In genomic region chr1:96416111-96416595, GRCh38 we compare ENCODE assay signal across 10 cellular contexts.
DNase-seq lines count a peak whose midpoint lies in the region; ATAC-seq, FAIRE-seq and TF ChIP-seq lines count a peak whose summit lies in the region.
"Had no signal": no experiment of that assay in that cellular context is flagged by ENCODE, and none has a peak within 500 bp of the region (broad histone marks: within the 10 kb centered on the region; RNA-seq: fewer than 3 reads in every experiment).

No MANE protein-coding gene starts in this region.

- in situ Hi-C loops in astrocyte of the cerebellum (cut with HindIII; ENCODE audit: low sequenced_read_pairs), result no loop called here

- ATAC-seq in left cardiac atrium (peak; percentile 88 to 94), GM18520 (IDR thresholded peaks at IDR 0.05; ENCODE audit: unreplicated experiment) (no peak)
- ATAC-seq: left colon had no signal

- no peak overlapping the region for H3K4me3 ChIP-seq in astrocyte of the cerebellum (ENCODE audit: low read depth, low read length)

- TF ChIP-seq CTCF in astrocyte of the cerebellum (IDR thresholded peaks at IDR 0.05; ENCODE audit: low read depth, low read length, missing control alignments) (no peak), D721Med (IDR thresholded peaks at IDR 0.05; ENCODE audit: insufficient read depth, missing control alignments) (no peak)

- no peak for FAIRE-seq in D721Med (lab: Jason Lieb, UNC)

- peak; percentile 65 for DNase-seq in HK-2 (ENCODE audit: unreplicated experiment)
- DNase-seq in astrocyte of the cerebellum (ENCODE audit: low read depth), result peak; percentile 97
- peak; percentile 47 for DNase-seq in left cardiac atrium
- peak; percentile 35 for DNase-seq in smooth muscle cell of the brain vasculature (ENCODE audit: low read depth, low spot score)
- DNase-seq in D721Med (ENCODE audit: insufficient read length, low spot score), result no peak
- no peak for DNase-seq in activated CD8-positive, alpha-beta memory T cell treated with anti-CD3 and anti-CD28 coated beads, Interleukin-2, amount 50 U/mL, for 48 hours
- DNase-seq in HuH-7 (ENCODE audit: low spot score), result no peak
- DNase-seq: activated gamma-delta T cell treated with Interleukin-2 at 50 U/mL for 16 hours had no signal

- intact Hi-C loops in left cardiac atrium (cut with DNase I), result no loop called here

Comparison
In these comparisons a context has a peak if more than half of its experiments do, and no peak if none do; other contexts are left out.
1. DNase-seq: peak in HK-2 (single experiment), astrocyte of the cerebellum (single experiment), left cardiac atrium (single experiment) and smooth muscle cell of the brain vasculature (single experiment); none in D721Med (single experiment), activated CD8-positive, alpha-beta memory T cell treated with anti-CD3 and anti-CD28 coated beads, Interleukin-2, amount 50 U/mL, for 48 hours (single experiment) and HuH-7 (single experiment).